14 cellular contexts compared by ENCODE assay signal in genomic region chr2:37667704-37668103, GRCh38. TPM values are rescaled to one million over a fixed set of nuclear protein-coding genes. Genes with fewer than 3 reads are reported as not detected.
DNase-seq lines count a peak whose midpoint lies in the region; ATAC-seq and TF ChIP-seq lines count a peak whose summit lies in the region.
"Had no signal": no experiment of that assay in that cellular context is flagged by ENCODE, and none has a peak within 500 bp of the region (broad histone marks: within the 10 kb centered on the region; RNA-seq: fewer than 3 reads in every experiment).

No MANE protein-coding gene starts in this region.

- H3K27me3 Mint-ChIP-seq in CD4-positive, CD25-positive, alpha-beta regulatory T cell: no peaks in the 10 kb centered on the region

- TF ChIP-seq POLR2A in esophagus muscularis mucosa (IDR thresholded peaks at IDR 0.05; ENCODE audit: low read depth): no peak
- TF ChIP-seq POLR2A in gastrocnemius medialis (IDR thresholded peaks at IDR 0.05): no peak

- H3K9ac ChIP-seq in PC-3 (ENCODE audit: low read length): no peak overlapping the region

- H3K4me2 ChIP-seq in PC-3 (ENCODE audit: low read length): no peak overlapping the region

- intact Hi-C loops in esophagus muscularis mucosa (cut with DNase I) (no loop called here), gastrocnemius medialis (cut with DNase I; ENCODE audit: low total_unique reads) (no loop called here), PC-3 (cut with micrococcal nuclease) (no loop called here)

- no peaks in the 10 kb centered on the region for H3K9me2 ChIP-seq in PC-3 (replicated peaks; ENCODE audit: low read length)

- no peaks in the 10 kb centered on the region for H3K27me3 ChIP-seq in CD4-positive, CD25-positive, alpha-beta regulatory T cell (ENCODE audit: control insufficient read depth, insufficient read depth, low read length)
- H3K27me3 ChIP-seq in MG63: no peaks in the 10 kb centered on the region
- no peaks in the 10 kb centered on the region for H3K27me3 ChIP-seq in esophagus muscularis mucosa
- no peaks in the 10 kb centered on the region for H3K27me3 ChIP-seq in gastrocnemius medialis
- H3K27me3 ChIP-seq in PC-3 (ENCODE audit: low read length): no peaks in the 10 kb centered on the region
- H3K27me3 ChIP-seq: colonic mucosa had no signal

- H3K27ac ChIP-seq in CD4-positive, CD25-positive, alpha-beta regulatory T cell (ENCODE audit: insufficient read depth, low read length, poor library complexity, severe bottlenecking): no peak overlapping the region
- H3K27ac ChIP-seq in esophagus muscularis mucosa (replicated peaks in 1 of 4) (peak overlapping the region in 3 of 4 donors; percentile 95 to 98 (median 96)), gastrocnemius medialis (peak overlapping the region; percentile 5 to 100 (median 76)), PC-3 (ENCODE audit: low read length) (no peak overlapping the region)
- H3K27ac ChIP-seq: colonic mucosa had no signal

- peaks cover 60% of the 10 kb centered on the region for H3K4me1 ChIP-seq in CD4-positive, CD25-positive, alpha-beta regulatory T cell (ENCODE audit: control insufficient read depth, insufficient read depth, low read length, poor library complexity, severe bottlenecking)
- H3K4me1 ChIP-seq in esophagus muscularis mucosa: peaks cover 56 to 83% (median 70%) of the 10 kb centered on the region in 4 donors
- H3K4me1 ChIP-seq in gastrocnemius medialis: peaks cover 72 to 77% of the 10 kb centered on the region in 2 donors
- H3K4me1 ChIP-seq in PC-3 (ENCODE audit: insufficient read depth, low read length): peaks cover 17% of the 10 kb centered on the region

- H2AFZ ChIP-seq in PC-3 (ENCODE audit: low read length): no peak overlapping the region

- BruUV-seq in PC-3 (replicated peaks; lab: Mats Ljungman, UMichigan): no TSS peak

- POLR2A ChIA-PET in PC-3 (lab: Charles Lee; ENCODE audit: unreplicated experiment): no interaction called here

- no peak for DNase-seq in CD4-positive, CD25-positive, alpha-beta regulatory T cell
- DNase-seq in MG63: no peak
- no peak for DNase-seq in esophagus muscularis mucosa (ENCODE audit: extremely low spot score)
- no peak for DNase-seq in gastrocnemius medialis
- no peak for DNase-seq in NAMALWA (ENCODE audit: low spot score)
- no peak for DNase-seq in NCI-H146 (lab: John Stamatoyannopoulos, UW)
- no peak for DNase-seq in PC-3
- DNase-seq: activated CD4-positive, alpha-beta T cell treated with anti-CD3 and anti-CD28 coated beads for 48 hours; activated gamma-delta T cell treated with Interleukin-2 at 50 U/mL for 16 hours; colonic mucosa; foreskin melanocyte; NCI-H187; stimulated activated CD4-positive, alpha-beta T cell treated with anti-CD3 and anti-CD28 coated beads, Interleukin-1b, Interleukin-23, amount 100 ng/mL, for 48 hours had no signal

- in situ Hi-C loops in gastrocnemius medialis (cut with MboI; ENCODE audit: low sequenced_read_pairs in 4 of 4): loop anchor here in 1 of 4 donors (25.0 kb wide), 1 partner anchor 255 kb away; no protein-coding TSS in a partner anchor

- TF ChIP-seq EP300 in esophagus muscularis mucosa (IDR thresholded peaks at IDR 0.05): no peak

- peaks cover 18% of the 10 kb centered on the region for H3K36me3 Mint-ChIP-seq in CD4-positive, CD25-positive, alpha-beta regulatory T cell

- H3K4me3 Mint-ChIP-seq in CD4-positive, CD25-positive, alpha-beta regulatory T cell: peak overlapping the region; percentile 58 to 100 (median 79)

- H3F3A ChIP-seq in PC-3 (ENCODE audit: low read length, unreplicated experiment): no peaks in the 10 kb centered on the region

- no peak for ATAC-seq in CD4-positive, CD25-positive, alpha-beta regulatory T cell (ENCODE audit: low read depth in 2 of 2)
- no peak for ATAC-seq in gastrocnemius medialis
- no peak for ATAC-seq in GM18519 (IDR thresholded peaks at IDR 0.05; ENCODE audit: low FRiP score, unreplicated experiment)
- ATAC-seq in PC-3: no peak

- TF ChIP-seq CTCF in esophagus muscularis mucosa (IDR thresholded peaks at IDR 0.05) (no peak), gastrocnemius medialis (IDR thresholded peaks at IDR 0.05 in 4 of 5, conservative IDR thresholded peaks at IDR 0.05 in 1 of 5) (no peak), PC-3 (conservative IDR thresholded peaks at IDR 0.05; ENCODE audit: low read depth, low read length) (no peak)

- peaks cover 85% of the 10 kb centered on the region for H3K79me2 ChIP-seq in PC-3 (ENCODE audit: low read length)

- WGBS in esophagus muscularis mucosa: 54% methylated on average over 2 of the region's 2 CpGs

- H3K27ac Mint-ChIP-seq in CD4-positive, CD25-positive, alpha-beta regulatory T cell: peak overlapping the region; percentile 8 to 89 (median 49)

- peak overlapping the region; percentile 85 for H3K4me3 ChIP-seq in CD4-positive, CD25-positive, alpha-beta regulatory T cell (ENCODE audit: low read depth, low read length)
- H3K4me3 ChIP-seq in MG63 (peak overlapping the region; percentile 96), esophagus muscularis mucosa (peak overlapping the region; percentile 85 to 97 (median 92)), gastrocnemius medialis (peak overlapping the region; percentile 81 to 99 (median 95)), PC-3 (ENCODE audit: low read length) (no peak overlapping the region)
- H3K4me3 ChIP-seq: colonic mucosa had no signal

- H3K9me3 ChIP-seq in CD4-positive, CD25-positive, alpha-beta regulatory T cell (ENCODE audit: control insufficient read depth in 2 of 2, low read length in 2 of 2): no peaks in the 10 kb centered on the region
- H3K9me3 ChIP-seq in MG63 (no peaks in the 10 kb centered on the region), esophagus muscularis mucosa (no peaks in the 10 kb centered on the region), gastrocnemius medialis (no peaks in the 10 kb centered on the region), PC-3 (ENCODE audit: low read length) (no peaks in the 10 kb centered on the region)
- H3K9me3 ChIP-seq: colonic mucosa had no signal

- no peaks in the 10 kb centered on the region for H3K9me3 Mint-ChIP-seq in CD4-positive, CD25-positive, alpha-beta regulatory T cell

- CTCF ChIA-PET in PC-3 (lab: Charles Lee): no interaction called here

- H3K4me1 Mint-ChIP-seq in CD4-positive, CD25-positive, alpha-beta regulatory T cell: peaks cover 48 to 82% (median 64%) of the 10 kb centered on the region in 4 donors

- peaks cover 11% of the 10 kb centered on the region for H3K36me3 ChIP-seq in CD4-positive, CD25-positive, alpha-beta regulatory T cell (ENCODE audit: control insufficient read depth, insufficient read depth, low read length)
- H3K36me3 ChIP-seq in MG63: peaks cover 64% of the 10 kb centered on the region
- H3K36me3 ChIP-seq in esophagus muscularis mucosa: peaks cover 0 to 18% (median 4%) of the 10 kb centered on the region in 4 donors
- no peaks in the 10 kb centered on the region for H3K36me3 ChIP-seq in gastrocnemius medialis
- peaks cover 12% of the 10 kb centered on the region; the same call in 1 of the 2 replicates for H3K36me3 ChIP-seq in PC-3 (ENCODE audit: low read depth, low read length)
- H3K36me3 ChIP-seq: colonic mucosa had no signal

- peaks cover 33% of the 10 kb centered on the region for H4K20me1 ChIP-seq in PC-3 (ENCODE audit: low read length)

RNA-seq across cellular contexts. Expression of gene CDC42EP3, which starts 3.7 kb away (rescaled TPM):
- 36.4 TPM for total RNA-seq in CD4-positive, CD25-positive, alpha-beta regulatory T cell
- 10 to 100 TPM; 57.9 to 81.4 (median 68.5) TPM for polyA plus RNA-seq in CD4-positive, CD25-positive, alpha-beta regulatory T cell
- 24.1 and 32.4 TPM in 2 replicates for total RNA-seq in MG63 (2014; rRNA removed; shearing (Covaris generic); ENCODE audit: low replicate concordance)
- 100 to 1,000 TPM in 2 of 4 donors, 10 to 100 TPM in 2; 67.7 to 217 (median 112) TPM for total RNA-seq in esophagus muscularis mucosa
- total RNA-seq in gastrocnemius medialis: 10 to 100 TPM; 20.0 to 90.6 (median 57.2) TPM
- 22.5 and 28.4 TPM in 2 replicates for total RNA-seq in PC-3 (2014; rRNA removed)

Comparison
In these comparisons a context has a peak if more than half of its experiments do, and no peak if none do; other contexts are left out.
1. H3K27ac ChIP-seq: peak in esophagus muscularis mucosa (3 of 4) and gastrocnemius medialis (4 of 4); none in CD4-positive, CD25-positive, alpha-beta regulatory T cell (single experiment) and PC-3 (single experiment).